Comparison of ENCODE assay signal across 21 cellular contexts in the genomic region with DNA sequence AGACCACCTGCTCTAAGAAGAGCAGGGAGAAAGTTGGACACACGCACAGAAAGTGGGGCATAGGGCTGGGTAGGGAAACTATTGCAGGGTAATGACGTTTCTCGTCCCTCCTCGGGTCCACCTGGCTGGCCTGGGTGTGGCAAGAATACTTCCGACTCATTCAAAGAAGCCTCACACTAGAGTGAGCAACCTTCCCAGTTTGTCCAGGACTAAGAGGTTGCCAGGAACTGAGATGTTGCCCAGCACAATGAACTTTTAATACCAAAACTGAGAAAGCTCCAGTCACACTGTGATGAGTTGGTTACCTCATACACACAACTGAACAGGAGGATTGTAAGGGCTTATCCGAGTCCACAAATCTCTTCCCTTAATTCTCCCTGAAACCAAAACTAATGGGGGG.
DNase-seq lines count a peak whose midpoint lies in the region; ATAC-seq and TF ChIP-seq lines count a peak whose summit lies in the region.
"Had no signal": no experiment of that assay in that cellular context is flagged by ENCODE, and none has a peak within 500 bp of the region (broad histone marks: within the 10 kb centered on the region; RNA-seq: fewer than 3 reads in every experiment).

No MANE protein-coding gene starts in this region.

- no peaks in the 10 kb centered on the region for H3K79me2 ChIP-seq in mesendoderm (ENCODE audit: control insufficient read depth, insufficient read depth, low read length)

- no peak overlapping the region for H3K4me3 Mint-ChIP-seq in CD4-positive, alpha-beta memory T cell

- H3K4me3 ChIP-seq in right cardiac atrium (ENCODE audit: low read length) (no peak overlapping the region), colonic mucosa (no peak overlapping the region), mesendoderm (ENCODE audit: low read length) (no peak overlapping the region)
- no peak overlapping the region for H3K4me3 ChIP-seq in CD4-positive, alpha-beta memory T cell (ENCODE audit: low read length in 2 of 2)

- no peak overlapping the region for H3K4me2 ChIP-seq in mesendoderm (ENCODE audit: low read length)
- H3K4me2 ChIP-seq: SK-N-SH had no signal

- H3K9me3 ChIP-seq in right cardiac atrium (ENCODE audit: control insufficient read depth, low read length) (no peaks in the 10 kb centered on the region), colonic mucosa (no peaks in the 10 kb centered on the region)
- H3K9me3 ChIP-seq in CD4-positive, alpha-beta memory T cell (ENCODE audit: control insufficient read depth in 1 of 2, low read length in 2 of 2), result no peaks in the 10 kb centered on the region
- H3K9me3 ChIP-seq: SK-N-SH had no signal

- no peak overlapping the region for H2BK120ac ChIP-seq in mesendoderm (ENCODE audit: low read depth, low read length)

- H3K4me1 ChIP-seq in right cardiac atrium (ENCODE audit: control insufficient read depth, insufficient read depth, low read length) (no peaks in the 10 kb centered on the region), colonic mucosa (no peaks in the 10 kb centered on the region), mesendoderm (ENCODE audit: control insufficient read depth, low read depth, low read length) (peaks cover 2% of the 10 kb centered on the region)
- H3K4me1 ChIP-seq in CD4-positive, alpha-beta memory T cell (ENCODE audit: insufficient read depth, low read length), result no peaks in the 10 kb centered on the region

- H3K9ac ChIP-seq in colonic mucosa (ENCODE audit: low read depth in 2 of 2, low read length in 2 of 2) (peak overlapping the region in 1 of 2 donors; percentile 40), mesendoderm (ENCODE audit: low read length) (no peak overlapping the region)
- H3K9ac ChIP-seq: SK-N-SH had no signal

- no peak overlapping the region for H4K5ac ChIP-seq in mesendoderm (ENCODE audit: low read length)

- H3K36me3 Mint-ChIP-seq in CD4-positive, alpha-beta memory T cell, result no peaks in the 10 kb centered on the region

- peaks cover 2 to 11% of the 10 kb centered on the region in 2 donors for H3K27me3 Mint-ChIP-seq in CD4-positive, alpha-beta memory T cell

- intact Hi-C loops in Right ventricle myocardium superior (cut with DNase I), result no loop called here
- intact Hi-C loops in right cardiac atrium (cut with DNase I), result no loop called here
- intact Hi-C loops in colonic mucosa (cut with DNase I), result no loop called here
- intact Hi-C loops in CD4-positive, alpha-beta memory T cell (cut with micrococcal nuclease), result no loop called here

- no peaks in the 10 kb centered on the region for H3K4me1 Mint-ChIP-seq in CD4-positive, alpha-beta memory T cell

- no peak overlapping the region for H4K8ac ChIP-seq in mesendoderm (ENCODE audit: low read depth, low read length)

- no peaks in the 10 kb centered on the region for H3K79me1 ChIP-seq in mesendoderm (ENCODE audit: low read length)

- H3K27ac Mint-ChIP-seq in CD4-positive, alpha-beta memory T cell, result no peak overlapping the region

- peak overlapping the region; percentile 28 for H2BK15ac ChIP-seq in mesendoderm (replicated peaks; ENCODE audit: low read depth)

- H3K27me3 ChIP-seq in right cardiac atrium (ENCODE audit: control insufficient read depth, insufficient read depth), result no peaks in the 10 kb centered on the region
- H3K27me3 ChIP-seq in colonic mucosa, result no peaks in the 10 kb centered on the region
- no peaks in the 10 kb centered on the region for H3K27me3 ChIP-seq in mesendoderm (ENCODE audit: insufficient read depth, low read length, poor library complexity)
- no peaks in the 10 kb centered on the region for H3K27me3 ChIP-seq in CD4-positive, alpha-beta memory T cell (ENCODE audit: insufficient read depth, low read length)

- WGBS in right cardiac atrium, result 92% methylated on average over 6 of the region's 6 CpGs
- WGBS in mesendoderm (ENCODE audit: extremely low coverage, insufficient coverage, low lambda C conversion rate), result no CpG with 5 or more reads among the region's 6 CpGs

- H2BK5ac ChIP-seq in mesendoderm (ENCODE audit: low read length), result no peak overlapping the region

- H3K9me3 Mint-ChIP-seq in CD4-positive, alpha-beta memory T cell, result peaks cover 0 to 3% (median 0%) of the 10 kb centered on the region in 8 donors

- CTCF ChIA-PET in CD4-positive, alpha-beta memory T cell (lab: Charles Lee; ENCODE audit: partially characterized antibody), result no interaction called here

- H3K27ac ChIP-seq in right cardiac atrium (ENCODE audit: low read length) (no peak overlapping the region), colonic mucosa (peak overlapping the region; percentile 57), mesendoderm (ENCODE audit: low read depth, low read length) (no peak overlapping the region)
- no peak overlapping the region for H3K27ac ChIP-seq in CD4-positive, alpha-beta memory T cell (ENCODE audit: low read depth, low read length)
- H3K27ac ChIP-seq: C4-2B had no signal

- H3K23ac ChIP-seq in mesendoderm (ENCODE audit: low read length), result no peak overlapping the region

- ATAC-seq in Right ventricle myocardium superior (ENCODE audit: poor library complexity) (peak; percentile 32), right cardiac atrium (no peak), GM19463 (IDR thresholded peaks at IDR 0.05; ENCODE audit: unreplicated experiment) (no peak)

- no peak overlapping the region for H3K18ac ChIP-seq in mesendoderm (ENCODE audit: low read length)

- DNase-seq in Right ventricle myocardium superior, result no peak
- DNase-seq in right cardiac atrium, result no peak
- DNase-seq in colonic mucosa, result peak; percentile 84
- no peak for DNase-seq in mesendoderm
- no peak for DNase-seq in medulla oblongata (ENCODE audit: extremely low spot score)
- DNase-seq in CD4-positive, alpha-beta memory T cell, result no peak
- no peak for DNase-seq in NCI-H1694 (lab: John Stamatoyannopoulos, UW)
- DNase-seq: GOT3, HCEC 1CT, KG1, MV-4-11, NCI-H1105 treated with DMSO at 0.1 percent for 48 hours, NCI-H2081 treated with DMSO at 0.1 percent for 48 hours, NCI-H2171 treated with DMSO at 0.1 percent for 48 hours, NCI-H524 treated with DMSO at 0.1 percent for 48 hours, OCI-M1, RPMI8226, SIG-M5, SK-N-SH had no signal

- H3K4ac ChIP-seq in mesendoderm (ENCODE audit: low read depth, low read length), result no peak overlapping the region

- no peak for TF ChIP-seq CTCF in colonic mucosa (IDR thresholded peaks at IDR 0.05)

- no peaks in the 10 kb centered on the region for H3K36me3 ChIP-seq in colonic mucosa
- no peaks in the 10 kb centered on the region for H3K36me3 ChIP-seq in mesendoderm (ENCODE audit: control insufficient read depth, insufficient read depth, low read length)
- H3K36me3 ChIP-seq in CD4-positive, alpha-beta memory T cell (ENCODE audit: insufficient read depth, low read length), result no peaks in the 10 kb centered on the region

- no peak overlapping the region for H2AK5ac ChIP-seq in mesendoderm (ENCODE audit: low read length)

- no peak overlapping the region for H3K56ac ChIP-seq in mesendoderm (ENCODE audit: low read length)

- POLR2A ChIA-PET in CD4-positive, alpha-beta memory T cell (lab: Charles Lee; ENCODE audit: partially characterized antibody), result no interaction called here
